In genomic region chr19:30180691-30181090, GRCh38 we compare ENCODE assay signal across 29 cellular contexts.
"Had no signal": no experiment of that assay in that cellular context is flagged by ENCODE, and none has a peak within 500 bp of the region (broad histone marks: within the 10 kb centered on the region; RNA-seq: fewer than 3 reads in every experiment).

No MANE protein-coding gene starts in this region.

- H3K27ac ChIP-seq: adrenal gland, ascending aorta, body of pancreas, brain microvascular endothelial cell, breast epithelium, cardiac muscle cell had no signal

- H3K4me3 ChIP-seq: adrenal gland, ascending aorta, body of pancreas, breast epithelium, cardiac muscle cell had no signal

- H3K27me3 ChIP-seq: adrenal gland, ascending aorta, body of pancreas, brain microvascular endothelial cell, breast epithelium, cardiac muscle cell had no signal

- DNase-seq: activated effector memory CD4-positive, alpha-beta T cell treated with anti-CD3 and anti-CD28 coated beads, Interleukin-2, amount 50 U/mL, for 16 hours; activated effector memory CD4-positive, alpha-beta T cell treated with Interleukin-2 at 50 U/mL for 16 hours; activated gamma-delta T cell; activated gamma-delta T cell treated with Interleukin-2 at 50 U/mL for 16 hours; activated naive CD4-positive, alpha-beta T cell; activated naive CD4-positive, alpha-beta T cell treated with anti-CD3 and anti-CD28 coated beads for 36 hours; activated naive CD4-positive, alpha-beta T cell treated with anti-CD3 and anti-CD28 coated beads, Interleukin-2, amount 10 ng/mL, durations not matched to agents 7 days and 5 days; activated naive CD4-positive, alpha-beta T cell treated with anti-CD3 and anti-CD28 coated beads, Interleukin-2, amount 50 U/mL, for 16 hours; activated naive CD4-positive, alpha-beta T cell treated with Interleukin-2 at 50 U/mL for 16 hours; activated naive CD8-positive, alpha-beta T cell treated with anti-CD3 and anti-CD28 coated beads for 36 hours; activated naive CD8-positive, alpha-beta T cell treated with anti-CD3 and anti-CD28 coated beads, Interleukin-2, amount 10 ng/mL, durations not matched to agents 7 days and 5 days; activated naive CD8-positive, alpha-beta T cell treated with anti-CD3 and anti-CD28 coated beads, Interleukin-2, amount 50 U/mL, for 24 hours; activated T-cell treated with anti-CD3 and anti-CD28 coated beads, Interleukin-2, amount 50 U/mL, for 24 hours; activated T-cell treated with anti-CD3 and anti-CD28 coated beads, Interleukin-2, amount 50 U/mL, for 4 hours; activated T-cell treated with anti-CD3 and anti-CD28 coated beads, Interleukin-2, amount 50 U/mL, for 48 hours; activated T-cell treated with anti-CD3 and anti-CD28 coated beads, Interleukin-2, amount 50 U/mL, for 72 hours; adrenal gland; amniotic stem cell; amygdala; anterior cingulate cortex; aorta; body of pancreas; brain microvascular endothelial cell; caudate nucleus; central memory CD4-positive, alpha-beta T cell; cerebellar nuclear complex had no signal

- H3K36me3 ChIP-seq: adrenal gland, ascending aorta, brain microvascular endothelial cell, breast epithelium, cardiac muscle cell had no signal

- H3K4me1 ChIP-seq: adrenal gland, ascending aorta, body of pancreas, breast epithelium had no signal
